8 cellular contexts compared by ENCODE assay signal in the genomic region with DNA sequence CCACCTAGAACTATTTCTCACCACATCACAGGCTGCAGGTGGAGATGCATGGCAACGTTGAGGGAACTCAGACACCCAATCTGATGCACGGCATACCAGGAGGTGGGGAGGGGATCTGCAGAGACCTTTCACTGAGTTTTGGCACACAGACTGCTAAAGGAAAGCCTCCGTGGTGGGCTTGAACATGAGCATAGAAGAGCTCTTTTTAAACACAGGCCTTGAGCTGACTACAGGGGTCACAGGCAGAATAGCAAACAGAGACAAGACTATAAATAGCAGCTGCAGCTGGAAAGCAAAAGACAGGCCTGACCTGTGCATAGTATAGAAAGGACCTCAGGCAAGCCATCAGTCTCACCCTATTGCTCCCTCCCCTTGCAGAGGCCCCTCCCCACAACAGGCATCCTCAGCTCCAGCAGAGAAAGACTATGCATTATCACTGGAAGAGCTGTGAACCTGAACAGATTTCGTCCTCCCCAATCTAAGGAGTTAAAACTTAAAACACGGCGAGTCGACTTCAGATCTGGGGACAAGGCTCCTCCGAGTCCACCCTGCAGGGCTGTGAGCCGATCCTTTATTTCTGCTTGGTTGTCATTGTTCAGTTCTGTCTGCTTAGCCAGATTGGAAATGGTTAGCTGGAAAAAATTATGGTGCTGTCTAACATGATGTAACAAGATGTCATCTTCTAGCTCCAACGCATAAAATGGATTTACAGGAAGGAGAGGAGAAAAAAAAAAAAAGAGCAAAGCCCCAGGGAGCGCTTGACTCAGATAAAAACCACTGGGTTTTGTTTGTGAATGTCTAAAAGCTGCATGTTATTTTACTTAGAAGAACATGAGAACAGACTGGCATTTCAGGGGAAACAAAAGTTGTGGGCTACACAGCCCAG. TPM values are rescaled to one million over a fixed set of nuclear protein-coding genes. Genes with fewer than 3 reads are reported as not detected.
DNase-seq lines count a peak whose midpoint lies in the region; ATAC-seq and TF ChIP-seq lines count a peak whose summit lies in the region.

No MANE protein-coding gene starts in this region.

- no peak for TF ChIP-seq CTCF in AG04450 (IDR thresholded peaks at IDR 0.05; ENCODE audit: low read depth, low read length)

- H3K9me3 Mint-ChIP-seq in activated naive CD8-positive, alpha-beta T cell treated with anti-CD3 and anti-CD28 coated beads, Interleukin-2, amount 10 ng/mL, durations not matched to agents 7 days and 5 days, result peaks cover 6% of the 10 kb centered on the region
- peaks cover 0 to 6% of the 10 kb centered on the region in 2 donors for H3K9me3 Mint-ChIP-seq in stimulated activated naive CD8-positive, alpha-beta T cell treated with anti-CD3 and anti-CD28 coated beads, Interleukin-15, amount 100 ng/mL, for 72 hours

- peak overlapping the region; percentile 86 for H3K27ac Mint-ChIP-seq in activated naive CD8-positive, alpha-beta T cell treated with anti-CD3 and anti-CD28 coated beads, Interleukin-2, amount 10 ng/mL, durations not matched to agents 7 days and 5 days
- peak overlapping the region; percentile 99 for H3K27ac Mint-ChIP-seq in stimulated activated naive CD8-positive, alpha-beta T cell treated with anti-CD3 and anti-CD28 coated beads, Interleukin-15, amount 100 ng/mL, for 72 hours

- peaks cover 6% of the 10 kb centered on the region for H3K36me3 Mint-ChIP-seq in activated naive CD8-positive, alpha-beta T cell treated with anti-CD3 and anti-CD28 coated beads, Interleukin-2, amount 10 ng/mL, durations not matched to agents 7 days and 5 days

- H3K4me3 ChIP-seq in AG04450 (ENCODE audit: low read depth, low read length), result peak overlapping the region; percentile 23; the same call in 1 of the 2 replicates

- no peaks in the 10 kb centered on the region for H3K27me3 ChIP-seq in AG04450 (ENCODE audit: control insufficient read depth, insufficient read depth, low read length)

- H3K27ac ChIP-seq in AG04450 (ENCODE audit: low read depth, low read length), result peak overlapping the region; percentile 92

- H3K27me3 Mint-ChIP-seq in activated naive CD8-positive, alpha-beta T cell treated with anti-CD3 and anti-CD28 coated beads, Interleukin-2, amount 10 ng/mL, durations not matched to agents 7 days and 5 days, result no peaks in the 10 kb centered on the region
- H3K27me3 Mint-ChIP-seq in stimulated activated naive CD8-positive, alpha-beta T cell treated with anti-CD3 and anti-CD28 coated beads, Interleukin-15, amount 100 ng/mL, for 72 hours, result no peaks in the 10 kb centered on the region

- peaks cover 32% of the 10 kb centered on the region for H3K4me1 Mint-ChIP-seq in activated naive CD8-positive, alpha-beta T cell treated with anti-CD3 and anti-CD28 coated beads, Interleukin-2, amount 10 ng/mL, durations not matched to agents 7 days and 5 days
- H3K4me1 Mint-ChIP-seq in stimulated activated naive CD8-positive, alpha-beta T cell treated with anti-CD3 and anti-CD28 coated beads, Interleukin-15, amount 100 ng/mL, for 72 hours, result peaks cover 53% of the 10 kb centered on the region

- ATAC-seq in GM21529 (IDR thresholded peaks at IDR 0.05; ENCODE audit: unreplicated experiment) (peak; percentile 29), HG03457 (IDR thresholded peaks at IDR 0.05; ENCODE audit: unreplicated experiment) (no peak)
- peak; percentile 38 for ATAC-seq in activated naive CD8-positive, alpha-beta T cell treated with anti-CD3 and anti-CD28 coated beads, Interleukin-2, amount 10 ng/mL, durations not matched to agents 7 days and 5 days (ENCODE audit: low read depth)
- ATAC-seq in stimulated activated naive CD8-positive, alpha-beta T cell treated with anti-CD3 and anti-CD28 coated beads, Interleukin-15, amount 100 ng/mL, for 72 hours, result peak; percentile 62

- peak overlapping the region; percentile 68 for H3K4me3 Mint-ChIP-seq in activated naive CD8-positive, alpha-beta T cell treated with anti-CD3 and anti-CD28 coated beads, Interleukin-2, amount 10 ng/mL, durations not matched to agents 7 days and 5 days
- H3K4me3 Mint-ChIP-seq in stimulated activated naive CD8-positive, alpha-beta T cell treated with anti-CD3 and anti-CD28 coated beads, Interleukin-15, amount 100 ng/mL, for 72 hours, result peak overlapping the region; percentile 85 to 87

- no peaks in the 10 kb centered on the region for H3K9me3 ChIP-seq in AG04450 (ENCODE audit: control insufficient read depth, insufficient read depth, low read length)

- CTCF ChIA-PET in AG04450 (lab: Charles Lee), result interaction anchor here (0.6 to 4.1 kb wide), 9 partner anchors 10 to 1650 kb away, joined by 3 to 22 read pairs (median 3); no protein-coding TSS in a partner anchor

- POLR2A ChIA-PET in AG04450 (lab: Yijun Ruan, JAX), result interaction anchor here (0.6 to 2.0 kb wide), 11 partner anchors 10 to 250 kb away, joined by 3 to 15 read pairs (median 6); a partner anchor contains a TSS
- POLR2A ChIA-PET in activated naive CD8-positive, alpha-beta T cell treated with anti-CD3 and anti-CD28 coated beads, Interleukin-2, amount 10 ng/mL, durations not matched to agents 7 days and 5 days (lab: Charles Lee), result interaction anchor here (0.7 to 1.9 kb wide), 13 partner anchors 26 to 275 kb away, joined by 3 to 11 read pairs (median 4); a partner anchor contains a TSS

- DNase-seq in AG04450 (ENCODE audit: low read depth, low spot score), result no peak
- DNase-seq in NCI-H69 (lab: John Stamatoyannopoulos, UW), result peak; percentile 73
- peak; percentile 39 for DNase-seq in activated naive CD8-positive, alpha-beta T cell treated with anti-CD3 and anti-CD28 coated beads, Interleukin-2, amount 10 ng/mL, durations not matched to agents 7 days and 5 days
- DNase-seq in iris pigment epithelial cell (ENCODE audit: low read depth), result peak; percentile 39
- peak; percentile 50 to 57 for DNase-seq in stimulated activated naive CD8-positive, alpha-beta T cell treated with anti-CD3 and anti-CD28 coated beads, Interleukin-15, amount 100 ng/mL, for 72 hours
- no peak for DNase-seq in NCI-H2029 (lab: John Stamatoyannopoulos, UW)

RNA-seq across cellular contexts. Expression of a gene that starts 25.3 kb away (rescaled TPM):
- polyA plus RNA-seq in AG04450 (2011; rRNA removed), result 19.5 and 25.2 TPM in 2 replicates
- polyA minus RNA-seq in AG04450 (2011; rRNA and poly(A)+ RNA removed), result 24.9 and 39.1 TPM in 2 replicates
- total RNA-seq in activated naive CD8-positive, alpha-beta T cell treated with anti-CD3 and anti-CD28 coated beads, Interleukin-2, amount 10 ng/mL, durations not matched to agents 7 days and 5 days, result 10 to 100 TPM; 19.8 to 21.2 TPM

Comparison
In these comparisons a context has a peak if more than half of its experiments do, and no peak if none do; other contexts are left out.
1. DNase-seq: peak in NCI-H69 (single experiment), activated naive CD8-positive, alpha-beta T cell treated with anti-CD3 and anti-CD28 coated beads, Interleukin-2, amount 10 ng/mL, durations not matched to agents 7 days and 5 days (single experiment), iris pigment epithelial cell (single experiment) and stimulated activated naive CD8-positive, alpha-beta T cell treated with anti-CD3 and anti-CD28 coated beads, Interleukin-15, amount 100 ng/mL, for 72 hours (2 of 2); none in AG04450 (single experiment) and NCI-H2029 (single experiment).